1 cellular context compared by ENCODE assay signal in genomic region chr20:35052616-35053015, GRCh38.
TF ChIP-seq lines count a peak whose summit lies in the region.
"Not testable (repeated sequence)": the region's sequence is repeated elsewhere in the genome, so short reads cannot be mapped to it uniquely, and the experiment has no call there.

No MANE protein-coding gene starts in this region.

TF ChIP-seq in HepG2, 621 proteins besides CTCF, POLR2A, EP300 and RAD21 (continued from another document):
- TF ChIP-seq, protein P1, sequence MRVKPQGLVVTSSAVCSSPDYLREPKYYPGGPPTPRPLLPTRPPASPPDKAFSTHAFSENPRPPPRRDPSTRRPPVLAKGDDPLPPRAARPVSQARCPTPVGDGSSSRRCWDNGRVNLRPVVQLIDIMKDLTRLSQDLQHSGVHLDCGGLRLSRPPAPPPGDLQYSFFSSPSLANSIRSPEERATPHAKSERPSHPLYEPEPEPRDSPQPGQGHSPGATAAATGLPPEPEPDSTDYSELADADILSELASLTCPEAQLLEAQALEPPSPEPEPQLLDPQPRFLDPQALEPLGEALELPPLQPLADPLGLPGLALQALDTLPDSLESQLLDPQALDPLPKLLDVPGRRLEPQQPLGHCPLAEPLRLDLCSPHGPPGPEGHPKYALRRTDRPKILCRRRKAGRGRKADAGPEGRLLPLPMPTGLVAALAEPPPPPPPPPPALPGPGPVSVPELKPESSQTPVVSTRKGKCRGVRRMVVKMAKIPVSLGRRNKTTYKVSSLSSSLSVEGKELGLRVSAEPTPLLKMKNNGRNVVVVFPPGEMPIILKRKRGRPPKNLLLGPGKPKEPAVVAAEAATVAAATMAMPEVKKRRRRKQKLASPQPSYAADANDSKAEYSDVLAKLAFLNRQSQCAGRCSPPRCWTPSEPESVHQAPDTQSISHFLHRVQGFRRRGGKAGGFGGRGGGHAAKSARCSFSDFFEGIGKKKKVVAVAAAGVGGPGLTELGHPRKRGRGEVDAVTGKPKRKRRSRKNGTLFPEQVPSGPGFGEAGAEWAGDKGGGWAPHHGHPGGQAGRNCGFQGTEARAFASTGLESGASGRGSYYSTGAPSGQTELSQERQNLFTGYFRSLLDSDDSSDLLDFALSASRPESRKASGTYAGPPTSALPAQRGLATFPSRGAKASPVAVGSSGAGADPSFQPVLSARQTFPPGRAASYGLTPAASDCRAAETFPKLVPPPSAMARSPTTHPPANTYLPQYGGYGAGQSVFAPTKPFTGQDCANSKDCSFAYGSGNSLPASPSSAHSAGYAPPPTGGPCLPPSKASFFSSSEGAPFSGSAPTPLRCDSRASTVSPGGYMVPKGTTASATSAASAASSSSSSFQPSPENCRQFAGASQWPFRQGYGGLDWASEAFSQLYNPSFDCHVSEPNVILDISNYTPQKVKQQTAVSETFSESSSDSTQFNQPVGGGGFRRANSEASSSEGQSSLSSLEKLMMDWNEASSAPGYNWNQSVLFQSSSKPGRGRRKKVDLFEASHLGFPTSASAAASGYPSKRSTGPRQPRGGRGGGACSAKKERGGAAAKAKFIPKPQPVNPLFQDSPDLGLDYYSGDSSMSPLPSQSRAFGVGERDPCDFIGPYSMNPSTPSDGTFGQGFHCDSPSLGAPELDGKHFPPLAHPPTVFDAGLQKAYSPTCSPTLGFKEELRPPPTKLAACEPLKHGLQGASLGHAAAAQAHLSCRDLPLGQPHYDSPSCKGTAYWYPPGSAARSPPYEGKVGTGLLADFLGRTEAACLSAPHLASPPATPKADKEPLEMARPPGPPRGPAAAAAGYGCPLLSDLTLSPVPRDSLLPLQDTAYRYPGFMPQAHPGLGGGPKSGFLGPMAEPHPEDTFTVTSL (CRISPR knock-in tag; IDR thresholded peaks at IDR 0.05; ENCODE audit: borderline replicate concordance): peak; percentile 52; the same call in 1 of the 2 replicates
- peak; percentile 89 for TF ChIP-seq ELF3 (CRISPR knock-in tag; IDR thresholded peaks at IDR 0.05)
- peak; percentile 81 for TF ChIP-seq MED1 (CRISPR knock-in tag; IDR thresholded peaks at IDR 0.05)
- TF ChIP-seq SOX5 (CRISPR knock-in tag; IDR thresholded peaks at IDR 0.05; ENCODE audit: borderline replicate concordance): peak; percentile 54; the same call in 1 of the 2 replicates
- TF ChIP-seq ARID5B (CRISPR knock-in tag; IDR thresholded peaks at IDR 0.05): peak; percentile 84; the same call in 1 of the 2 replicates
- 0 out of 2 replicates have a peak, but pooled peaks have one; percentile 13 for TF ChIP-seq ELF1 (CRISPR knock-in tag; IDR thresholded peaks at IDR 0.05)
- TF ChIP-seq GABPB1 (CRISPR knock-in tag; IDR thresholded peaks at IDR 0.05): peak; percentile 24; the same call in 1 of the 2 replicates
- 0 out of 2 replicates have a peak, but pooled peaks have one; percentile 14 for TF ChIP-seq THAP11 (CRISPR knock-in tag; IDR thresholded peaks at IDR 0.05)
- 0 out of 2 replicates have a peak, but pooled peaks have one; percentile 23 for TF ChIP-seq BCL3 (CRISPR knock-in tag; IDR thresholded peaks at IDR 0.05)
- peak; percentile 97 for TF ChIP-seq TEAD3 (CRISPR knock-in tag; optimal IDR thresholded peaks at IDR 0.05; ENCODE audit: borderline replicate concordance)
- not testable (repeated sequence) for TF ChIP-seq GABPA (IDR thresholded peaks at IDR 0.05; ENCODE audit: low read depth, low read length)
- peak; percentile 30; the same call in 1 of the 2 replicates for TF ChIP-seq GABPA (CRISPR knock-in tag; IDR thresholded peaks at IDR 0.05; ENCODE audit: low read depth)
- TF ChIP-seq, protein P2, sequence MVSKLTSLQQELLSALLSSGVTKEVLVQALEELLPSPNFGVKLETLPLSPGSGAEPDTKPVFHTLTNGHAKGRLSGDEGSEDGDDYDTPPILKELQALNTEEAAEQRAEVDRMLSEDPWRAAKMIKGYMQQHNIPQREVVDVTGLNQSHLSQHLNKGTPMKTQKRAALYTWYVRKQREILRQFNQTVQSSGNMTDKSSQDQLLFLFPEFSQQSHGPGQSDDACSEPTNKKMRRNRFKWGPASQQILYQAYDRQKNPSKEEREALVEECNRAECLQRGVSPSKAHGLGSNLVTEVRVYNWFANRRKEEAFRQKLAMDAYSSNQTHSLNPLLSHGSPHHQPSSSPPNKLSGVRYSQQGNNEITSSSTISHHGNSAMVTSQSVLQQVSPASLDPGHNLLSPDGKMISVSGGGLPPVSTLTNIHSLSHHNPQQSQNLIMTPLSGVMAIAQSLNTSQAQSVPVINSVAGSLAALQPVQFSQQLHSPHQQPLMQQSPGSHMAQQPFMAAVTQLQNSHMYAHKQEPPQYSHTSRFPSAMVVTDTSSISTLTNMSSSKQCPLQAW (CRISPR knock-in tag; IDR thresholded peaks at IDR 0.05): peak; percentile 38; the same call in 1 of the 2 replicates
- TF ChIP-seq, protein P3, sequence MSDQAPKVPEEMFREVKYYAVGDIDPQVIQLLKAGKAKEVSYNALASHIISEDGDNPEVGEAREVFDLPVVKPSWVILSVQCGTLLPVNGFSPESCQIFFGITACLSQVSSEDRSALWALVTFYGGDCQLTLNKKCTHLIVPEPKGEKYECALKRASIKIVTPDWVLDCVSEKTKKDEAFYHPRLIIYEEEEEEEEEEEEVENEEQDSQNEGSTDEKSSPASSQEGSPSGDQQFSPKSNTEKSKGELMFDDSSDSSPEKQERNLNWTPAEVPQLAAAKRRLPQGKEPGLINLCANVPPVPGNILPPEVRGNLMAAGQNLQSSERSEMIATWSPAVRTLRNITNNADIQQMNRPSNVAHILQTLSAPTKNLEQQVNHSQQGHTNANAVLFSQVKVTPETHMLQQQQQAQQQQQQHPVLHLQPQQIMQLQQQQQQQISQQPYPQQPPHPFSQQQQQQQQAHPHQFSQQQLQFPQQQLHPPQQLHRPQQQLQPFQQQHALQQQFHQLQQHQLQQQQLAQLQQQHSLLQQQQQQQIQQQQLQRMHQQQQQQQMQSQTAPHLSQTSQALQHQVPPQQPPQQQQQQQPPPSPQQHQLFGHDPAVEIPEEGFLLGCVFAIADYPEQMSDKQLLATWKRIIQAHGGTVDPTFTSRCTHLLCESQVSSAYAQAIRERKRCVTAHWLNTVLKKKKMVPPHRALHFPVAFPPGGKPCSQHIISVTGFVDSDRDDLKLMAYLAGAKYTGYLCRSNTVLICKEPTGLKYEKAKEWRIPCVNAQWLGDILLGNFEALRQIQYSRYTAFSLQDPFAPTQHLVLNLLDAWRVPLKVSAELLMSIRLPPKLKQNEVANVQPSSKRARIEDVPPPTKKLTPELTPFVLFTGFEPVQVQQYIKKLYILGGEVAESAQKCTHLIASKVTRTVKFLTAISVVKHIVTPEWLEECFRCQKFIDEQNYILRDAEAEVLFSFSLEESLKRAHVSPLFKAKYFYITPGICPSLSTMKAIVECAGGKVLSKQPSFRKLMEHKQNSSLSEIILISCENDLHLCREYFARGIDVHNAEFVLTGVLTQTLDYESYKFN (CRISPR knock-in tag; conservative IDR thresholded peaks at IDR 0.05): peak; percentile 61; the same call in 1 of the 2 replicates
